In the genomic region with DNA sequence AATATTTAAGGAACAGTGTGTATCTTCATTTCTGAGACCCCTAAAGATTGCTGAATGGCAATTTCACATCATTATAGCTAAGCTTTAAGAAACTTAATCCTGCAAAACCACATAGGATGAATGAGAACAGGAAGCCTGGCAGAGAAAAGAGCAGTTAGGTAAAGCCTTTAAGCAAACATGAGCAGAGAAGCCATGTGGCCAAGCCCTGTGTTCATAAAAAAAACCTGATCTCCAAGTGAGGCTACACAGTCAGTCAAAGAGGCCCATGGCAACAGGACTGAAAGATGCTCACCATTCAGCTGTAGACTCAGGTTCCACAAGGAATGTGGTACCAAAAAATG, we compare ENCODE assay signal across 14 cellular contexts. TPM values are rescaled to one million over a fixed set of nuclear protein-coding genes. Genes with fewer than 3 reads are reported as not detected.
A peak's percentile ranks its signal among the peaks of the same experiment; 100 is the strongest.
DNase-seq lines count a peak whose midpoint lies in the region; ATAC-seq and TF ChIP-seq lines count a peak whose summit lies in the region.
"Had no signal": no experiment of that assay in that cellular context is flagged by ENCODE, and none has a peak within 500 bp of the region (broad histone marks: within the 10 kb centered on the region; RNA-seq: fewer than 3 reads in every experiment).

No MANE protein-coding gene starts in this region.

- no peaks in the 10 kb centered on the region for H4K20me1 ChIP-seq in BLaER1 treated with 17β-estradiol and CSF1 and Interleukin-3, amounts not matched to agents 10 nM and 100 nM

- peak overlapping the region in 9 of 11 experiments; percentile 50 to 83 (median 65); a peak in 18 of 22 replicates for H3K9ac ChIP-seq in BLaER1 treated with 17β-estradiol and CSF1 and Interleukin-3, amounts not matched to agents 10 nM and 100 nM
- H3K9ac ChIP-seq in adipocyte (ENCODE audit: low read length) = peak overlapping the region; percentile 25
- H3K9ac ChIP-seq: parathyroid adenoma had no signal

- DNase-seq in HT-29 (ENCODE audit: low spot score) = peak; percentile 8
- no peak for DNase-seq in adipocyte (ENCODE audit: low read depth)
- DNase-seq in lower lobe of right lung = no peak
- DNase-seq in NCI-H1930 (lab: John Stamatoyannopoulos, UW) = no peak
- DNase-seq in brain microvascular endothelial cell = no peak
- DNase-seq: activated CD8-positive, alpha-beta memory T cell treated with anti-CD3 and anti-CD28 coated beads, Interleukin-2, amount 10 ng/mL, durations not matched to agents 7 days and 5 days; activated naive CD4-positive, alpha-beta T cell treated with anti-CD3 and anti-CD28 coated beads, Interleukin-2, amount 50 U/mL, for 16 hours; mesendoderm; NCI-H1694 treated with DMSO at 0.1 percent for 48 hours; stimulated activated CD8-positive, alpha-beta memory T cell treated with anti-CD3 and anti-CD28 coated beads, Interleukin-4, amount 100 ng/mL, for 48 hours had no signal

- peak overlapping the region; percentile 76 to 89 (median 85) for H3K4me2 ChIP-seq in BLaER1 treated with 17β-estradiol and CSF1 and Interleukin-3, amounts not matched to agents 10 nM and 100 nM

- no peak for TF ChIP-seq CTCF in lower lobe of right lung (IDR thresholded peaks at IDR 0.05)
- TF ChIP-seq CTCF in gastroesophageal sphincter (IDR thresholded peaks at IDR 0.05) = no peak
- TF ChIP-seq CTCF in brain microvascular endothelial cell (IDR thresholded peaks at IDR 0.05; ENCODE audit: low read depth, low read length, missing control alignments) = no peak

- peak overlapping the region; percentile 10 to 95 (median 83); a peak in 21 of 22 replicates for H3K27ac ChIP-seq in BLaER1 treated with 17β-estradiol and CSF1 and Interleukin-3, amounts not matched to agents 10 nM and 100 nM
- H3K27ac ChIP-seq in lower lobe of right lung = peak overlapping the region; percentile 39
- H3K27ac ChIP-seq in gastroesophageal sphincter = no peak overlapping the region
- H3K27ac ChIP-seq in brain microvascular endothelial cell = no peak overlapping the region
- H3K27ac ChIP-seq: parathyroid adenoma had no signal

- H3K9me3 ChIP-seq in BLaER1 treated with 17β-estradiol and CSF1 and Interleukin-3, amounts not matched to agents 10 nM and 100 nM (replicated peaks in 1 of 11) = peaks cover 0 to 12% (median 0%) of the 10 kb centered on the region in 11 experiments; a peak in 1 of 22 replicates
- no peaks in the 10 kb centered on the region for H3K9me3 ChIP-seq in adipocyte (ENCODE audit: control insufficient read depth, low read length)
- H3K9me3 ChIP-seq in lower lobe of right lung = no peaks in the 10 kb centered on the region
- no peaks in the 10 kb centered on the region for H3K9me3 ChIP-seq in gastroesophageal sphincter

- TF ChIP-seq EP300 in gastroesophageal sphincter (IDR thresholded peaks at IDR 0.05) = no peak

- peak overlapping the region in 8 of 10 experiments; percentile 3 to 39 (median 22); a peak in 10 of 20 replicates for H3K4me3 ChIP-seq in BLaER1 treated with 17β-estradiol and CSF1 and Interleukin-3, amounts not matched to agents 10 nM and 100 nM
- H3K4me3 ChIP-seq in adipocyte (ENCODE audit: low read length) = no peak overlapping the region
- H3K4me3 ChIP-seq in lower lobe of right lung = no peak overlapping the region
- H3K4me3 ChIP-seq in gastroesophageal sphincter = no peak overlapping the region
- no peak overlapping the region for H3K4me3 ChIP-seq in brain microvascular endothelial cell (ENCODE audit: low read depth, low read length)

- in situ Hi-C loops in brain microvascular endothelial cell (cut with HindIII; ENCODE audit: low pct_ligation_motif_present, low sequenced_read_pairs) = no loop called here

- intact Hi-C loops in lower lobe of right lung (cut with DNase I) = no loop called here

- peaks cover 49 to 100% (median 69%) of the 10 kb centered on the region in 10 experiments for H3K4me1 ChIP-seq in BLaER1 treated with 17β-estradiol and CSF1 and Interleukin-3, amounts not matched to agents 10 nM and 100 nM
- peaks cover 32% of the 10 kb centered on the region for H3K4me1 ChIP-seq in adipocyte (ENCODE audit: control insufficient read depth, insufficient read depth, low read length)
- peaks cover 26% of the 10 kb centered on the region for H3K4me1 ChIP-seq in lower lobe of right lung
- peaks cover 0 to 13% (median 0%) of the 10 kb centered on the region in 3 donors for H3K4me1 ChIP-seq in gastroesophageal sphincter
- H3K4me1 ChIP-seq: parathyroid adenoma had no signal

- TF ChIP-seq POLR2A in gastroesophageal sphincter (IDR thresholded peaks at IDR 0.05) = no peak

- H3K27me3 ChIP-seq in BLaER1 treated with 17β-estradiol and CSF1 and Interleukin-3, amounts not matched to agents 10 nM and 100 nM = no peaks in the 10 kb centered on the region
- H3K27me3 ChIP-seq in adipocyte (replicated peaks; ENCODE audit: control insufficient read depth, insufficient read depth, low read length) = no peaks in the 10 kb centered on the region
- no peaks in the 10 kb centered on the region for H3K27me3 ChIP-seq in lower lobe of right lung (ENCODE audit: low read depth)
- no peaks in the 10 kb centered on the region for H3K27me3 ChIP-seq in gastroesophageal sphincter
- no peaks in the 10 kb centered on the region for H3K27me3 ChIP-seq in brain microvascular endothelial cell (replicated peaks)

- peaks cover 10 to 80% (median 25%) of the 10 kb centered on the region in 11 experiments; a peak in 21 of 22 replicates for H3K36me3 ChIP-seq in BLaER1 treated with 17β-estradiol and CSF1 and Interleukin-3, amounts not matched to agents 10 nM and 100 nM
- peaks cover 28% of the 10 kb centered on the region for H3K36me3 ChIP-seq in adipocyte (ENCODE audit: control insufficient read depth, insufficient read depth, low read length, severe bottlenecking)
- H3K36me3 ChIP-seq in lower lobe of right lung = peaks cover 23% of the 10 kb centered on the region
- H3K36me3 ChIP-seq in gastroesophageal sphincter = peaks cover 0 to 48% of the 10 kb centered on the region in 2 donors
- peaks cover 6% of the 10 kb centered on the region for H3K36me3 ChIP-seq in brain microvascular endothelial cell (replicated peaks)

- ATAC-seq in lower lobe of right lung = peak; percentile 12 to 22
- no peak for ATAC-seq in gastroesophageal sphincter
- no peak for ATAC-seq in HG03280 (IDR thresholded peaks at IDR 0.05; ENCODE audit: unreplicated experiment)
- ATAC-seq: activated CD8-positive, alpha-beta memory T cell treated with anti-CD3 and anti-CD28 coated beads, Interleukin-2, amount 10 ng/mL, durations not matched to agents 7 days and 5 days had no signal

RNA-seq across cellular contexts. Expression of a gene that starts 9.3 kb away (rescaled TPM):
- 10.2 and 10.7 TPM in 2 replicates for total RNA-seq in HT-29 (2014; rRNA removed; shearing (Covaris generic))
- total RNA-seq in lower lobe of right lung (174 TPM), gastroesophageal sphincter (10 to 100 TPM; 15.7 to 46.0 (median 22.3) TPM)

RNA-seq across cellular contexts. Expression of a gene that starts 35.2 kb away (rescaled TPM):
- total RNA-seq in HT-29 (2014; rRNA removed; shearing (Covaris generic)) = not detected in 2 replicates
- total RNA-seq in lower lobe of right lung (4.4 TPM), gastroesophageal sphincter (10 to 100 TPM in 1 of 4 donors, 1 to 10 TPM in 2, under 1 TPM in 1; 0.93 to 16.8 (median 1.5) TPM)
- total RNA-seq: activated CD8-positive, alpha-beta memory T cell treated with anti-CD3 and anti-CD28 coated beads, Interleukin-2, amount 10 ng/mL, durations not matched to agents 7 days and 5 days had no signal

RNA-seq across cellular contexts. Expression of a gene that starts 59.5 kb away (rescaled TPM):
- total RNA-seq in HT-29 (2014; rRNA removed; shearing (Covaris generic)) = 1.7 and 4.0 TPM in 2 replicates
- total RNA-seq in lower lobe of right lung (64.8 TPM), gastroesophageal sphincter (1 to 10 TPM; 3.2 to 5.3 (median 3.8) TPM)

Comparison
In these comparisons a context has a peak if more than half of its experiments do, and no peak if none do; other contexts are left out.
1. H3K27ac ChIP-seq: peak in BLaER1 treated with 17β-estradiol and CSF1 and Interleukin-3, amounts not matched to agents 10 nM and 100 nM (11 of 11) and lower lobe of right lung (single experiment); none in gastroesophageal sphincter (0 of 4) and brain microvascular endothelial cell (single experiment).
2. H3K4me3 ChIP-seq: peak in BLaER1 treated with 17β-estradiol and CSF1 and Interleukin-3, amounts not matched to agents 10 nM and 100 nM (8 of 10); none in adipocyte (single experiment), lower lobe of right lung (single experiment), gastroesophageal sphincter (0 of 2) and brain microvascular endothelial cell (single experiment).
3. ATAC-seq: peak in lower lobe of right lung (2 of 2); none in gastroesophageal sphincter (single experiment) and HG03280 (single experiment).
4. RNA of a gene that starts 59.5 kb away (total RNA-seq): 64.8 TPM in lower lobe of right lung (single experiment); 3.2 to 5.3 TPM in gastroesophageal sphincter and 1.7 to 4.0 TPM in HT-29; every median in the first group is over 10 times any median in the second.